In genomic region chr12:105843989-105844768, GRCh38 we compare ENCODE assay signal across 23 cellular contexts.
A peak's percentile ranks its signal among the peaks of the same experiment; 100 is the strongest.
DNase-seq lines count a peak whose midpoint lies in the region; ATAC-seq and TF ChIP-seq lines count a peak whose summit lies in the region.
"Had no signal": no experiment of that assay in that cellular context is flagged by ENCODE, and none has a peak within 500 bp of the region (broad histone marks: within the 10 kb centered on the region; RNA-seq: fewer than 3 reads in every experiment).

No MANE protein-coding gene starts in this region.

- H3K4me1 Mint-ChIP-seq in activated CD8-positive, alpha-beta memory T cell treated with anti-CD3 and anti-CD28 coated beads, Interleukin-2, amount 10 ng/mL, durations not matched to agents 7 days and 5 days = no peaks in the 10 kb centered on the region
- H3K4me1 Mint-ChIP-seq: B cell had no signal

- H3K4me3 ChIP-seq in uterus (no peak overlapping the region), Karpas-422 (ENCODE audit: low read length) (no peak overlapping the region)
- H3K4me3 ChIP-seq: thoracic aorta had no signal

- H2AFZ ChIP-seq in Karpas-422 (ENCODE audit: low read length) = no peak overlapping the region

- no peak for TF ChIP-seq CTCF in uterus (IDR thresholded peaks at IDR 0.05)

- no peaks in the 10 kb centered on the region for H3K27me3 ChIP-seq in uterus
- no peaks in the 10 kb centered on the region for H3K27me3 ChIP-seq in Karpas-422 (ENCODE audit: low read length)

- no peak overlapping the region for H3K9ac ChIP-seq in Karpas-422 (ENCODE audit: low read length)

- no peaks in the 10 kb centered on the region for H3K79me2 ChIP-seq in Karpas-422 (ENCODE audit: low read length)

- H3K27ac ChIP-seq in temporal lobe (ENCODE audit: low read depth, low read length) (peak overlapping the region; percentile 42), uterus (no peak overlapping the region), Karpas-422 (ENCODE audit: low read length) (no peak overlapping the region)
- H3K27ac ChIP-seq: thoracic aorta had no signal

- no peak overlapping the region for H3K4me3 Mint-ChIP-seq in activated CD8-positive, alpha-beta memory T cell treated with anti-CD3 and anti-CD28 coated beads, Interleukin-2, amount 10 ng/mL, durations not matched to agents 7 days and 5 days
- H3K4me3 Mint-ChIP-seq: B cell; effector memory CD8-positive, alpha-beta T cell; neural crest cell; T-helper 1 cell treated with Interleukin-12 subunit alpha and Interleukin-12 subunit beta and Interleukin-4 antibody, amounts not matched to agents 30 μg/mL and 1 μg/mL, for 36 hours had no signal

- ATAC-seq in activated CD8-positive, alpha-beta memory T cell treated with anti-CD3 and anti-CD28 coated beads, Interleukin-2, amount 10 ng/mL, durations not matched to agents 7 days and 5 days = no peak
- ATAC-seq: effector memory CD8-positive, alpha-beta T cell had no signal

- DNase-seq in GM04504 (ENCODE audit: low read depth) (peak; percentile 54), dermis blood vessel endothelial cell (peak; percentile 30), medulla oblongata (ENCODE audit: extremely low spot score) (peak; percentile 9), uterus (no peak), Karpas-422 (no peak)
- no peak for DNase-seq in stimulated activated naive CD4-positive, alpha-beta T cell (lab: John Stamatoyannopoulos, UW)
- DNase-seq in activated CD8-positive, alpha-beta memory T cell treated with anti-CD3 and anti-CD28 coated beads, Interleukin-2, amount 10 ng/mL, durations not matched to agents 7 days and 5 days = no peak
- DNase-seq: activated CD4-positive, alpha-beta T cell treated with anti-CD3 and anti-CD28 coated beads, Interleukin-2, amount 50 U/mL, for 1 hour; activated CD8-positive, alpha-beta memory T cell treated with anti-CD3 and anti-CD28 coated beads, Interleukin-2, amount 50 U/mL, for 48 hours; activated effector memory CD4-positive, alpha-beta T cell treated with Interleukin-2 at 50 U/mL for 16 hours; Calu3; central memory CD4-positive, alpha-beta T cell; effector memory CD8-positive, alpha-beta T cell; EL; hypothalamus; mesendoderm; NCI-H524 treated with DMSO at 0.1 percent for 48 hours; Right ventricle myocardium superior had no signal

- H3K9me3 Mint-ChIP-seq in activated CD8-positive, alpha-beta memory T cell treated with anti-CD3 and anti-CD28 coated beads, Interleukin-2, amount 10 ng/mL, durations not matched to agents 7 days and 5 days (ENCODE audit: low read depth) = no peaks in the 10 kb centered on the region
- H3K9me3 Mint-ChIP-seq: effector memory CD8-positive, alpha-beta T cell; T-helper 1 cell treated with Interleukin-12 subunit alpha and Interleukin-12 subunit beta and Interleukin-4 antibody, amounts not matched to agents 30 μg/mL and 1 μg/mL, for 36 hours had no signal

- H3K9me2 ChIP-seq in Karpas-422 (replicated peaks; ENCODE audit: insufficient read depth, low read length) = no peaks in the 10 kb centered on the region

- CTCF ChIA-PET in activated CD8-positive, alpha-beta memory T cell treated with anti-CD3 and anti-CD28 coated beads, Interleukin-2, amount 10 ng/mL, durations not matched to agents 7 days and 5 days (lab: Charles Lee) = no interaction called here

- TF ChIP-seq POLR2A in uterus (IDR thresholded peaks at IDR 0.05) = no peak

- H3K27me3 Mint-ChIP-seq in activated CD8-positive, alpha-beta memory T cell treated with anti-CD3 and anti-CD28 coated beads, Interleukin-2, amount 10 ng/mL, durations not matched to agents 7 days and 5 days = no peaks in the 10 kb centered on the region
- H3K27me3 Mint-ChIP-seq: B cell; effector memory CD8-positive, alpha-beta T cell had no signal

- no peak overlapping the region for H3K4me2 ChIP-seq in Karpas-422 (ENCODE audit: low read depth, low read length, poor library complexity, severe bottlenecking)

- no peaks in the 10 kb centered on the region for H4K20me1 ChIP-seq in Karpas-422 (ENCODE audit: insufficient read depth, low read depth, low read length)

- H3K27ac Mint-ChIP-seq in activated CD8-positive, alpha-beta memory T cell treated with anti-CD3 and anti-CD28 coated beads, Interleukin-2, amount 10 ng/mL, durations not matched to agents 7 days and 5 days = no peak overlapping the region
- H3K27ac Mint-ChIP-seq: B cell; effector memory CD8-positive, alpha-beta T cell; T-helper 1 cell treated with Interleukin-12 subunit alpha and Interleukin-12 subunit beta and Interleukin-4 antibody, amounts not matched to agents 30 μg/mL and 1 μg/mL, for 36 hours had no signal

- H3K9me3 ChIP-seq in uterus = no peaks in the 10 kb centered on the region
- no peaks in the 10 kb centered on the region for H3K9me3 ChIP-seq in Karpas-422 (ENCODE audit: low read length)
- H3K9me3 ChIP-seq: thoracic aorta had no signal

- H3K36me3 Mint-ChIP-seq in activated CD8-positive, alpha-beta memory T cell treated with anti-CD3 and anti-CD28 coated beads, Interleukin-2, amount 10 ng/mL, durations not matched to agents 7 days and 5 days = no peaks in the 10 kb centered on the region

- intact Hi-C loops in uterus (cut with DNase I; ENCODE audit: low total_unique reads) = no loop called here

- no peaks in the 10 kb centered on the region for H3K4me1 ChIP-seq in uterus
- no peaks in the 10 kb centered on the region for H3K4me1 ChIP-seq in Karpas-422 (ENCODE audit: low read length)

- no peaks in the 10 kb centered on the region for H3K36me3 ChIP-seq in uterus
- no peaks in the 10 kb centered on the region for H3K36me3 ChIP-seq in Karpas-422 (ENCODE audit: insufficient read depth, low read length)
- H3K36me3 ChIP-seq: thoracic aorta had no signal

Comparison
In these comparisons a context has a peak if more than half of its experiments do, and no peak if none do; other contexts are left out.
1. DNase-seq: peak in GM04504 (single experiment), dermis blood vessel endothelial cell (single experiment) and medulla oblongata (single experiment); none in uterus (0 of 2), stimulated activated naive CD4-positive, alpha-beta T cell (0 of 6), activated CD8-positive, alpha-beta memory T cell treated with anti-CD3 and anti-CD28 coated beads, Interleukin-2, amount 10 ng/mL, durations not matched to agents 7 days and 5 days (single experiment) and Karpas-422 (single experiment).